In the genomic region with DNA sequence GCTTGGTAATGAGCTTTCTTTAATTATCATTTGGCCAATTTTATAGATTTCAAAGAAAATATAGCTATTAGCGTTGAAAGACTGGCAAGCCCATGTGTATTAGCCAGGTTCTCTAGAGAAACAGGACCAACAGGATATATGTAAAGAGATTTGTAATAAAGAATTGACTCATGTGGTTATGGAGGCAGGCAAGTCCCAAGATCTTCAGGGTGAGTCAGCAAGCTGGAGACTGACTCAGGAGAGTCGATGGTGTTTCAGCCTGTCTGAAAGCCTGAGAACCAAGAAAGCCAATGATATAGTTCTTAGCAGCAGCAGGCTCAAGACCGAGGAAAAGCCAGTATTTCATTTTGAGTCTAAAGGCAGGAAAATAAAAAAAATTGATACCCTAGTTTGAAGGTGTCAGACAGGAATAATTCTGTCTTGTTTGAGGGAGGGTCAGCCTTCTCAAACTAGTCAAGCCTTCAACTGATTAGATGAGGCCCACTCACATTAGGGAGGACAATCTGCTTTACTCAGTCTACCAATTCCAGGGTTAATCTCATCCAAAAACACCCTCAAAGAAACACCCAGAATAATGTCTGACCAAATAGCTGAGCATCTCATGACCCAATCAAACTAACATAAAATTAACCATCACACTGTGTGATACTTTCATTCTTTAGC, we compare ENCODE assay signal across 10 cellular contexts.
DNase-seq lines count a peak whose midpoint lies in the region; ATAC-seq and TF ChIP-seq lines count a peak whose summit lies in the region.
"Had no signal": no experiment of that assay in that cellular context is flagged by ENCODE, and none has a peak within 500 bp of the region (broad histone marks: within the 10 kb centered on the region; RNA-seq: fewer than 3 reads in every experiment).

No MANE protein-coding gene starts in this region.

- H3K36me3 Mint-ChIP-seq in activated T-cell treated with anti-CD3 and anti-CD28 coated beads, Interleukin-2, amount 50 U/mL, for 24 hours (ENCODE audit: low read depth): peaks cover 10% of the 10 kb centered on the region
- no peaks in the 10 kb centered on the region for H3K36me3 Mint-ChIP-seq in stimulated activated effector memory CD8-positive, alpha-beta T cell treated with anti-CD3 and anti-CD28 coated beads, Interleukin-12 subunit alpha, Interleukin-12 subunit beta, amount 100 ng/mL, for 72 hours

- no peak overlapping the region for H3K4me3 Mint-ChIP-seq in activated T-cell treated with anti-CD3 and anti-CD28 coated beads, Interleukin-2, amount 50 U/mL, for 24 hours
- H3K4me3 Mint-ChIP-seq in stimulated activated effector memory CD8-positive, alpha-beta T cell treated with anti-CD3 and anti-CD28 coated beads, Interleukin-12 subunit alpha, Interleukin-12 subunit beta, amount 100 ng/mL, for 72 hours: no peak overlapping the region

- H3K9me3 Mint-ChIP-seq in activated T-cell treated with anti-CD3 and anti-CD28 coated beads, Interleukin-2, amount 50 U/mL, for 24 hours: peaks cover 30% of the 10 kb centered on the region
- H3K9me3 Mint-ChIP-seq in stimulated activated effector memory CD8-positive, alpha-beta T cell treated with anti-CD3 and anti-CD28 coated beads, Interleukin-12 subunit alpha, Interleukin-12 subunit beta, amount 100 ng/mL, for 72 hours: peaks cover 13% of the 10 kb centered on the region

- no peaks in the 10 kb centered on the region for H3K36me3 ChIP-seq in prostate gland
- H3K36me3 ChIP-seq: esophagus squamous epithelium had no signal

- H3K4me1 Mint-ChIP-seq in activated T-cell treated with anti-CD3 and anti-CD28 coated beads, Interleukin-2, amount 50 U/mL, for 24 hours (ENCODE audit: low read depth): peaks cover 1% of the 10 kb centered on the region
- H3K4me1 Mint-ChIP-seq in stimulated activated effector memory CD8-positive, alpha-beta T cell treated with anti-CD3 and anti-CD28 coated beads, Interleukin-12 subunit alpha, Interleukin-12 subunit beta, amount 100 ng/mL, for 72 hours: no peaks in the 10 kb centered on the region

- no peaks in the 10 kb centered on the region for H3K27me3 ChIP-seq in prostate gland (replicated peaks; ENCODE audit: insufficient read depth)
- H3K27me3 ChIP-seq: esophagus squamous epithelium had no signal

- H3K27ac Mint-ChIP-seq in activated T-cell treated with anti-CD3 and anti-CD28 coated beads, Interleukin-2, amount 50 U/mL, for 24 hours: peak overlapping the region; percentile 45
- H3K27ac Mint-ChIP-seq in stimulated activated effector memory CD8-positive, alpha-beta T cell treated with anti-CD3 and anti-CD28 coated beads, Interleukin-12 subunit alpha, Interleukin-12 subunit beta, amount 100 ng/mL, for 72 hours: peak overlapping the region; percentile 33

- H3K4me3 ChIP-seq in choroid plexus epithelial cell (ENCODE audit: low read depth, low read length) (no peak overlapping the region), prostate gland (no peak overlapping the region)
- H3K4me3 ChIP-seq: esophagus squamous epithelium had no signal

- no peak for DNase-seq in activated T-cell treated with anti-CD3 and anti-CD28 coated beads, Interleukin-2, amount 50 U/mL, for 24 hours
- no peak for DNase-seq in activated T-cell treated with anti-CD3 and anti-CD28 coated beads, Interleukin-2, amount 50 U/mL, for 1 hour
- DNase-seq in M059J (ENCODE audit: low read depth) (peak; percentile 94), choroid plexus epithelial cell (ENCODE audit: low read depth) (peak; percentile 92), prostate gland (ENCODE audit: low spot score) (no peak)
- DNase-seq in stimulated activated effector memory CD8-positive, alpha-beta T cell treated with anti-CD3 and anti-CD28 coated beads, Interleukin-12 subunit alpha, Interleukin-12 subunit beta, amount 100 ng/mL, for 72 hours (ENCODE audit: low spot score in 2 of 2): no peak
- DNase-seq: esophagus squamous epithelium had no signal

- TF ChIP-seq POLR2A in prostate gland (IDR thresholded peaks at IDR 0.05): no peak

- intact Hi-C loops in prostate gland (cut with DNase I): no loop called here

- no peaks in the 10 kb centered on the region for H3K27me3 Mint-ChIP-seq in activated T-cell treated with anti-CD3 and anti-CD28 coated beads, Interleukin-2, amount 50 U/mL, for 24 hours

- peak; percentile 99 for ATAC-seq in stimulated activated effector memory CD8-positive, alpha-beta T cell treated with anti-CD3 and anti-CD28 coated beads, Interleukin-12 subunit alpha, Interleukin-12 subunit beta, amount 100 ng/mL, for 72 hours
- ATAC-seq in GM21528 (IDR thresholded peaks at IDR 0.05; ENCODE audit: low FRiP score, unreplicated experiment) (no peak), GM21786 (IDR thresholded peaks at IDR 0.05; ENCODE audit: unreplicated experiment) (no peak)

- no peaks in the 10 kb centered on the region for H3K4me1 ChIP-seq in prostate gland (replicated peaks)

- 84% methylated on average over 3 of the region's 3 CpGs for WGBS in prostate gland

- TF ChIP-seq CTCF in choroid plexus epithelial cell (conservative IDR thresholded peaks at IDR 0.05; ENCODE audit: low read depth, low read length) (no peak), prostate gland (IDR thresholded peaks at IDR 0.05) (no peak)

- no peak overlapping the region for H3K27ac ChIP-seq in prostate gland
- H3K27ac ChIP-seq: C4-2B had no signal

- no peaks in the 10 kb centered on the region for H3K9me3 ChIP-seq in prostate gland

Comparison
In these comparisons a context has a peak if more than half of its experiments do, and no peak if none do; other contexts are left out.
1. DNase-seq: peak in M059J (single experiment) and choroid plexus epithelial cell (single experiment); none in activated T-cell treated with anti-CD3 and anti-CD28 coated beads, Interleukin-2, amount 50 U/mL, for 24 hours (single experiment), activated T-cell treated with anti-CD3 and anti-CD28 coated beads, Interleukin-2, amount 50 U/mL, for 1 hour (single experiment), stimulated activated effector memory CD8-positive, alpha-beta T cell treated with anti-CD3 and anti-CD28 coated beads, Interleukin-12 subunit alpha, Interleukin-12 subunit beta, amount 100 ng/mL, for 72 hours (0 of 2) and prostate gland (single experiment).